In genomic region chr11:95716266-95716665, GRCh38 we compare ENCODE assay signal across 11 cellular contexts.
A peak's percentile ranks its signal among the peaks of the same experiment; 100 is the strongest.
DNase-seq lines count a peak whose midpoint lies in the region; ATAC-seq, FAIRE-seq and TF ChIP-seq lines count a peak whose summit lies in the region.
"Had no signal": no experiment of that assay in that cellular context is flagged by ENCODE, and none has a peak within 500 bp of the region (broad histone marks: within the 10 kb centered on the region; RNA-seq: fewer than 3 reads in every experiment).

No MANE protein-coding gene starts in this region.

- CTCF ChIA-PET in activated B cell treated with CpG ODN at 0.5 μM for 24 hours (lab: Charles Lee) = interaction anchor here (0.6 to 2.7 kb wide), 13 partner anchors 9 to 701 kb away, joined by 3 to 34 read pairs (median 3); partner anchors contain the start of gene SESN3

- no peak for TF ChIP-seq CTCF in activated B cell treated with CpG ODN at 0.5 μM for 24 hours (IDR thresholded peaks at IDR 0.05)
- TF ChIP-seq CTCF in osteoblast (IDR thresholded peaks at IDR 0.05; ENCODE audit: extremely low read depth, low read depth, low read length) = no peak

- POLR2A ChIA-PET in activated B cell treated with CpG ODN at 0.5 μM for 24 hours (lab: Charles Lee) = interaction anchor here (0.6 to 4.2 kb wide), 20 partner anchors 10 to 649 kb away, joined by 3 to 69 read pairs (median 6); partner anchors contain the start of genes CEP57, ENDOD1, FAM76B and SESN3

- peaks cover 3% of the 10 kb centered on the region for H3K36me3 Mint-ChIP-seq in activated B cell treated with CpG ODN at 0.5 μM for 24 hours (ENCODE audit: low read depth)

- H3K4me3 Mint-ChIP-seq in activated B cell treated with CpG ODN at 0.5 μM for 24 hours = peak overlapping the region; percentile 75

- peaks cover 92% of the 10 kb centered on the region for H3K4me1 Mint-ChIP-seq in activated B cell treated with CpG ODN at 0.5 μM for 24 hours

- H3K27ac Mint-ChIP-seq in activated B cell treated with CpG ODN at 0.5 μM for 24 hours = peak overlapping the region; percentile 95

- intact Hi-C loops in activated B cell treated with CpG ODN at 0.5 μM for 24 hours (cut with micrococcal nuclease) = loop anchor here (1.0 to 5.0 kb wide), 4 partner anchors 19 to 619 kb away; partner anchors contain the start of gene SESN3

- no peaks in the 10 kb centered on the region for H3K9me3 ChIP-seq in osteoblast (ENCODE audit: low read depth, low read length)
- H3K9me3 ChIP-seq: MG63 had no signal

- peak; percentile 6 for ATAC-seq in HG02759 (IDR thresholded peaks at IDR 0.05; ENCODE audit: unreplicated experiment)
- peak; percentile 40 for ATAC-seq in activated B cell treated with CpG ODN at 0.5 μM for 24 hours (ENCODE audit: low read depth)

- peaks cover 7% of the 10 kb centered on the region for H3K4me1 ChIP-seq in osteoblast (ENCODE audit: insufficient read depth, low read length)

- peaks cover 47% of the 10 kb centered on the region for H3K27me3 ChIP-seq in osteoblast (ENCODE audit: insufficient read depth, low read length)

- peak overlapping the region; percentile 33 for H3K27ac ChIP-seq in osteoblast (ENCODE audit: low read depth, low read length)

- no peaks in the 10 kb centered on the region for H3K27me3 Mint-ChIP-seq in activated B cell treated with CpG ODN at 0.5 μM for 24 hours

- H3K9me3 Mint-ChIP-seq in activated B cell treated with CpG ODN at 0.5 μM for 24 hours = no peaks in the 10 kb centered on the region

- no peaks in the 10 kb centered on the region for H4K20me1 ChIP-seq in osteoblast (ENCODE audit: insufficient read depth, low read length)

- no peak overlapping the region for H3K4me3 ChIP-seq in osteoblast (ENCODE audit: insufficient read depth, low read length)
- H3K4me3 ChIP-seq: lung, MG63 had no signal

- DNase-seq in GM19239 (ENCODE audit: insufficient read length, low spot score) (no peak), activated B cell treated with CpG ODN at 0.5 μM for 24 hours (no peak), osteoblast (ENCODE audit: insufficient read length, low spot score, missing footprints) (no peak), NCI-H226 (no peak), ureter (ENCODE audit: low spot score) (no peak), SK-N-DZ (ENCODE audit: low spot score) (no peak)
- DNase-seq: activated T-cell treated with anti-CD3 and anti-CD28 coated beads, Interleukin-2, amount 50 U/mL, for 1 hour; MG63 had no signal

- peak; percentile 54 for FAIRE-seq in GM19239 (lab: Jason Lieb, UNC)
- FAIRE-seq: G401.6 had no signal

- H2AFZ ChIP-seq in osteoblast (ENCODE audit: low read length) = no peak overlapping the region

- H3K36me3 ChIP-seq in osteoblast (ENCODE audit: insufficient read depth, low read length) = no peaks in the 10 kb centered on the region
- H3K36me3 ChIP-seq: MG63 had no signal

- no peaks in the 10 kb centered on the region for H3K79me2 ChIP-seq in osteoblast (ENCODE audit: insufficient read depth, low read length)

- H3K4me2 ChIP-seq in osteoblast (ENCODE audit: insufficient read depth, low read length) = peak overlapping the region; percentile 16
